Comparison of ENCODE assay signal across 1 cellular context in the genomic region with DNA sequence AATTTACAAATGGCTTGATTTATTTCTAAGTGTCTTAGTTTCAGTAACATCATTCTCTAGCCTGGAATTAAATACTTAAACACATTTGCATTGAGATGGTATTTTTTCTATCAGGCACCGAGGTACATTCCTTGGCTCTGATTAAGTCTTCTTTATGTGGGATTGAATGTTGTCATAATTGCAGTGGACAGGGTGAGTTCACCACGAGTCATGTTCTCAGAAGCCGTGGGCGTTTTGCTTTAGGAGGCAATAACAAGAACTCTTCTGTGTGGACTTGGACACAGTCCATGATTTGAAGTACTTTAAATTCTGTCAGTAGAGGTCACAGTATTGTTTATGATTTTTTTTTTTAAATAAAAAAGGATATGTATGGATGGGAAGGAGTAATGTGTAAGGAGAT.
TF ChIP-seq lines count a peak whose summit lies in the region.

No MANE protein-coding gene starts in this region.

TF ChIP-seq in GM23338, 12 proteins besides CTCF, POLR2A, EP300 and RAD21 (continued from another document):
- TF ChIP-seq JUNB (IDR thresholded peaks at IDR 0.05; ENCODE audit: unreplicated experiment) = no peak
